Comparison of ENCODE assay signal across 8 cellular contexts in genomic region chr1:158506369-158506987, GRCh38. TPM values are rescaled to one million over a fixed set of nuclear protein-coding genes. Genes with fewer than 3 reads are reported as not detected.
DNase-seq lines count a peak whose midpoint lies in the region; ATAC-seq, FAIRE-seq and TF ChIP-seq lines count a peak whose summit lies in the region.

No MANE protein-coding gene starts in this region.

- no peak overlapping the region for H3K4me3 ChIP-seq in Caco-2 (ENCODE audit: low read depth, low read length)
- no peak overlapping the region for H3K4me3 ChIP-seq in H1 (ENCODE audit: extremely low read depth in 1 of 4, insufficient read depth in 2 of 4, low read depth in 3 of 4, low read length in 4 of 4)
- H3K4me3 ChIP-seq in smooth muscle cell, result no peak overlapping the region

- H4K20me1 ChIP-seq in H1 (replicated peaks in 1 of 2; ENCODE audit: control insufficient read depth in 1 of 2, insufficient read depth in 2 of 2, low read length in 2 of 2) (no peaks in the 10 kb centered on the region), smooth muscle cell (ENCODE audit: low read depth) (no peaks in the 10 kb centered on the region)

- no peak overlapping the region for H4K91ac ChIP-seq in H1 (replicated peaks; ENCODE audit: insufficient read length, low read length)

- H3K27me3 ChIP-seq in Caco-2 (replicated peaks; ENCODE audit: control insufficient read depth, insufficient read depth, low read length), result no peaks in the 10 kb centered on the region; the same call in 1 of the 2 replicates
- H3K27me3 ChIP-seq in H1 (replicated peaks in 1 of 4; ENCODE audit: control insufficient read depth in 3 of 4, extremely low read depth in 1 of 4, insufficient read depth in 3 of 4, low read length in 3 of 4), result no peaks in the 10 kb centered on the region
- no peaks in the 10 kb centered on the region for H3K27me3 ChIP-seq in smooth muscle cell (ENCODE audit: low read depth)

- H3K9me3 ChIP-seq in Caco-2 (no peaks in the 10 kb centered on the region), H1 (ENCODE audit: insufficient read depth in 2 of 2, low read depth in 1 of 2, low read length in 1 of 2) (0 out of 4 replicates have a peak, but pooled peaks cover 0 to 4% of the 10 kb centered on the region in 2 experiments), smooth muscle cell (replicated peaks; ENCODE audit: low read depth) (no peaks in the 10 kb centered on the region)

- H3K56ac ChIP-seq in H1 (replicated peaks; ENCODE audit: insufficient read length, low read depth, low read length), result no peak overlapping the region

- no peak overlapping the region for H3K14ac ChIP-seq in H1 (ENCODE audit: insufficient read length)

- H3K23ac ChIP-seq in H1 (ENCODE audit: insufficient read length), result no peak overlapping the region

- H3K9ac ChIP-seq in H1 (replicated peaks in 1 of 4; ENCODE audit: extremely low read depth in 1 of 4, low read depth in 3 of 4, low read length in 3 of 4) (no peak overlapping the region), smooth muscle cell (ENCODE audit: low read depth) (no peak overlapping the region)

- FAIRE-seq in H1 (lab: Jason Lieb, UNC), result peak; percentile 76

- no peak overlapping the region for H2BK15ac ChIP-seq in H1 (ENCODE audit: low read length)

- TF ChIP-seq EP300 in H1 (IDR thresholded peaks at IDR 0.05; ENCODE audit: borderline replicate concordance in 1 of 2, low read depth in 2 of 2, low read length in 2 of 2), result no peak

- H3K36me3 ChIP-seq in Caco-2 (ENCODE audit: control insufficient read depth, insufficient read depth, low read length), result no peaks in the 10 kb centered on the region
- no peaks in the 10 kb centered on the region for H3K36me3 ChIP-seq in H1 (ENCODE audit: control insufficient read depth in 2 of 4, insufficient read depth in 4 of 4, low read length in 3 of 4)
- no peaks in the 10 kb centered on the region for H3K36me3 ChIP-seq in smooth muscle cell (ENCODE audit: low read depth)

- H3K18ac ChIP-seq in H1 (ENCODE audit: extremely low read depth, low read length), result no peak overlapping the region

- H3K79me2 ChIP-seq in H1 (ENCODE audit: control insufficient read depth in 1 of 2, insufficient read depth in 2 of 2, low read length in 2 of 2) (no peaks in the 10 kb centered on the region), smooth muscle cell (ENCODE audit: low read depth) (no peaks in the 10 kb centered on the region)

- no TSS peak for BruUV-seq in Caco-2 (replicated peaks; lab: Mats Ljungman, UMichigan)

- POLR2A ChIA-PET in Caco-2 (lab: Charles Lee) (no interaction called here), H1 (lab: Charles Lee; ENCODE audit: partially characterized antibody) (no interaction called here)

- H3K9me3 Mint-ChIP-seq in Caco-2 (ENCODE audit: unreplicated experiment), result no peaks in the 10 kb centered on the region

- no peak overlapping the region for H3K4ac ChIP-seq in H1 (replicated peaks; ENCODE audit: insufficient read length, low read depth, low read length)

- intact Hi-C loops in Caco-2 (cut with micrococcal nuclease; ENCODE audit: unreplicated experiment), result loop anchor here (1.0 kb wide), 2 partner anchors 492 to 566 kb away; no protein-coding TSS in a partner anchor

- no peak overlapping the region for H3K4me3 Mint-ChIP-seq in Caco-2 (ENCODE audit: unreplicated experiment)

- H3K79me1 ChIP-seq in H1 (ENCODE audit: low read depth, low read length), result no peaks in the 10 kb centered on the region

- no peak overlapping the region for H2BK120ac ChIP-seq in H1 (replicated peaks; ENCODE audit: low read depth, low read length)

- CTCF ChIA-PET in Caco-2 (lab: Charles Lee), result interaction anchor here (0.6 kb wide), 2 partner anchors 111 to 299 kb away, joined by 3 to 4 read pairs; no protein-coding TSS in a partner anchor
- CTCF ChIA-PET in H1 (lab: Charles Lee; ENCODE audit: partially characterized antibody), result interaction anchor here (0.6 to 2.5 kb wide), 31 partner anchors 9 to 582 kb away, joined by 3 to 27 read pairs (median 3); partner anchors contain the start of gene AIM2

- no peaks in the 10 kb centered on the region for H3K23me2 ChIP-seq in H1 (ENCODE audit: low read depth, low read length)

- peak; percentile 93 to 95 for TF ChIP-seq RAD21 in H1 (IDR thresholded peaks at IDR 0.05 in 1 of 2, conservative IDR thresholded peaks at IDR 0.05 in 1 of 2; ENCODE audit: low read depth in 2 of 2, low read length in 2 of 2)

- H4K5ac ChIP-seq in H1 (ENCODE audit: insufficient read length, low read depth, low read length), result no peak overlapping the region

- ATAC-seq in HG03432 (IDR thresholded peaks at IDR 0.05; ENCODE audit: unreplicated experiment) (peak; percentile 50), HG03025 (IDR thresholded peaks at IDR 0.05; ENCODE audit: low FRiP score, unreplicated experiment) (no peak)

- H2BK20ac ChIP-seq in H1 (ENCODE audit: low read length), result no peak overlapping the region

- no peak overlapping the region for H4K8ac ChIP-seq in H1 (ENCODE audit: extremely low read depth, insufficient read depth, low read length)

- H3K27ac Mint-ChIP-seq in Caco-2 (ENCODE audit: unreplicated experiment), result no peak overlapping the region

- DNase-seq in Caco-2 (peak; percentile 37 to 41), H1 (ENCODE audit: low read depth in 1 of 2, low spot score in 2 of 2) (peak; percentile 44 to 87), smooth muscle cell (lab: John Stamatoyannopoulos, UW; ENCODE audit: unreplicated experiment) (no peak), NCI-H1694 (lab: John Stamatoyannopoulos, UW) (no peak), NCI-H2227 treated with DMSO at 0.1 percent for 48 hours (lab: John Stamatoyannopoulos, UW) (no peak)

- no peak overlapping the region for H3K27ac ChIP-seq in VCaP
- no peak overlapping the region for H3K27ac ChIP-seq in H1 (ENCODE audit: low read depth, low read length)
- H3K27ac ChIP-seq in smooth muscle cell (ENCODE audit: low read depth), result no peak overlapping the region

- no peak overlapping the region for H2BK5ac ChIP-seq in H1 (ENCODE audit: low read depth, low read length)

- TF ChIP-seq CTCF in Caco-2 (IDR thresholded peaks at IDR 0.05; ENCODE audit: insufficient read depth in 1 of 2, low read depth in 1 of 2, low read length in 1 of 2, severe bottlenecking in 1 of 2, unreplicated experiment in 1 of 2) (peak; percentile 29 to 36), VCaP (conservative IDR thresholded peaks at IDR 0.05) (0 out of 2 replicates have a peak, but pooled peaks have one; percentile 27), H1 (IDR thresholded peaks at IDR 0.05; ENCODE audit: control extremely low read depth in 1 of 3, insufficient read depth in 1 of 3, low read depth in 1 of 3, low read length in 3 of 3) (peak; percentile 50 to 84 (median 84)), smooth muscle cell (IDR thresholded peaks at IDR 0.05; ENCODE audit: borderline replicate concordance, insufficient read depth, poor library complexity, severe bottlenecking) (peak; percentile 57)

- no peak overlapping the region for H2AFZ ChIP-seq in H1 (ENCODE audit: low read length)
- H2AFZ ChIP-seq in smooth muscle cell (ENCODE audit: low read depth), result no peak overlapping the region

- H3K4me1 ChIP-seq in Caco-2 (no peaks in the 10 kb centered on the region), H1 (replicated peaks in 1 of 4; ENCODE audit: control insufficient read depth in 3 of 4, insufficient read depth in 4 of 4, low read length in 3 of 4) (no peaks in the 10 kb centered on the region; a peak in 1 of 7 replicates), smooth muscle cell (ENCODE audit: low read depth) (peaks cover 6% of the 10 kb centered on the region)

- no peaks in the 10 kb centered on the region for H3K36me3 Mint-ChIP-seq in Caco-2 (ENCODE audit: insufficient read depth, unreplicated experiment)

- H2BK12ac ChIP-seq in H1 (ENCODE audit: low read depth, low read length), result 0 out of 2 replicates have a peak overlapping the region, but pooled peaks have one; percentile 39

- TF ChIP-seq POLR2A in H1 (IDR thresholded peaks at IDR 0.05; ENCODE audit: control extremely low read depth in 1 of 2, low read depth in 2 of 2, low read length in 2 of 2), result no peak

- H3F3A ChIP-seq in smooth muscle cell (ENCODE audit: low read depth), result no peaks in the 10 kb centered on the region

- H3K4me1 Mint-ChIP-seq in Caco-2 (ENCODE audit: low read depth, unreplicated experiment), result no peaks in the 10 kb centered on the region

- H2AK5ac ChIP-seq in H1 (ENCODE audit: low read depth, low read length), result no peak overlapping the region

- peaks cover 2% of the 10 kb centered on the region for H3K27me3 Mint-ChIP-seq in Caco-2 (ENCODE audit: insufficient read depth, unreplicated experiment)

- 63% methylated on average over 1 of the region's 1 CpG; no CpG with 5 or more reads in 1 of the 2 experiments for WGBS in H1 (ENCODE audit: extremely low coverage in 1 of 2, insufficient coverage in 1 of 2, insufficient read length in 1 of 2, insufficient replicate concordance in 2 of 2, low coverage in 1 of 2, low lambda C conversion rate in 2 of 2, missing lambda C conversion rate in 1 of 2), 2 experiments
- 56% methylated on average over 1 of the region's 1 CpG for WGBS in smooth muscle cell (ENCODE audit: low lambda C conversion rate)

- H3K4me2 ChIP-seq in H1 (ENCODE audit: insufficient read depth in 1 of 2, low read depth in 2 of 2, low read length in 2 of 2), result no peak overlapping the region
- no peak overlapping the region for H3K4me2 ChIP-seq in smooth muscle cell

RNA-seq across cellular contexts. Expression of gene OR10R2, which starts 34.5 kb away (rescaled TPM):
- total RNA-seq in Caco-2 (2022), result not detected in 2 replicates
- total RNA-seq in H1 (2021; fragmentation: NEBNext Ultra II Directional; extraction: Animal tissue kit (Norgen Biotek cat#: 25700)), result not detected in 2 replicates
- not detected in 2 replicates for polyA plus RNA-seq in H1 (2011; rRNA removed)
- not detected for polyA plus RNA-seq in H1 (2011; cell fraction: cytosol; rRNA removed)
- polyA plus RNA-seq in H1 (2011; cell fraction: nucleus; rRNA removed), result not detected
- not detected in 4 replicates for polyA plus RNA-seq in H1 (2012, experiment 1 of 2)
- polyA plus RNA-seq in H1 (2012, experiment 2 of 2), result not detected
- polyA plus RNA-seq in H1 (2013, experiment 1 of 2), result not detected
- not detected for polyA plus RNA-seq in H1 (2013, experiment 2 of 2)
- not detected in 2 replicates for polyA minus RNA-seq in H1 (2011; rRNA and poly(A)+ RNA removed)
- polyA minus RNA-seq in H1 (2011; cell fraction: cytosol; rRNA and poly(A)+ RNA removed), result not detected
- not detected for polyA minus RNA-seq in H1 (2011; cell fraction: nucleus; rRNA and poly(A)+ RNA removed)
- total RNA-seq in smooth muscle cell, result not detected in 2 replicates
- not detected in 2 replicates for polyA plus RNA-seq in smooth muscle cell

RNA-seq across cellular contexts. Expression of gene OR10K1, which starts 44.8 kb away (rescaled TPM):
- not detected in 2 replicates for total RNA-seq in Caco-2 (2022)
- not detected in 2 replicates for total RNA-seq in H1 (2021; fragmentation: NEBNext Ultra II Directional; extraction: Animal tissue kit (Norgen Biotek cat#: 25700))
- polyA plus RNA-seq in H1 (2011; rRNA removed), result not detected in 2 replicates
- not detected for polyA plus RNA-seq in H1 (2011; cell fraction: cytosol; rRNA removed)
- polyA plus RNA-seq in H1 (2011; cell fraction: nucleus; rRNA removed), result not detected
- polyA plus RNA-seq in H1 (2012, experiment 1 of 2), result not detected in 4 replicates
- polyA plus RNA-seq in H1 (2012, experiment 2 of 2), result not detected
- not detected for polyA plus RNA-seq in H1 (2013, experiment 1 of 2)
- not detected for polyA plus RNA-seq in H1 (2013, experiment 2 of 2)
- polyA minus RNA-seq in H1 (2011; rRNA and poly(A)+ RNA removed), result not detected in 2 replicates
- polyA minus RNA-seq in H1 (2011; cell fraction: cytosol; rRNA and poly(A)+ RNA removed), result not detected
- polyA minus RNA-seq in H1 (2011; cell fraction: nucleus; rRNA and poly(A)+ RNA removed), result not detected
- total RNA-seq in smooth muscle cell, result not detected in 2 replicates
- not detected in 2 replicates for polyA plus RNA-seq in smooth muscle cell

RNA-seq across cellular contexts. Expression of gene OR6Y1, which starts 47.7 kb away (rescaled TPM):
- total RNA-seq in Caco-2 (2022) (not detected in 2 replicates), smooth muscle cell (not detected in 2 replicates)
- total RNA-seq in H1 (2021; fragmentation: NEBNext Ultra II Directional; extraction: Animal tissue kit (Norgen Biotek cat#: 25700)), result 0.07 TPM in 1 of 2 replicates, not detected in the other
- polyA plus RNA-seq in H1 (2011; rRNA removed) (not detected in 2 replicates), smooth muscle cell (not detected in 2 replicates)
- not detected for polyA plus RNA-seq in H1 (2011; cell fraction: cytosol; rRNA removed)
- not detected for polyA plus RNA-seq in H1 (2011; cell fraction: nucleus; rRNA removed)
- polyA plus RNA-seq in H1 (2012, experiment 1 of 2), result not detected in 4 replicates
- not detected for polyA plus RNA-seq in H1 (2012, experiment 2 of 2)
- polyA plus RNA-seq in H1 (2013, experiment 1 of 2), result not detected
- not detected for polyA plus RNA-seq in H1 (2013, experiment 2 of 2)
- polyA minus RNA-seq in H1 (2011; rRNA and poly(A)+ RNA removed), result not detected in 2 replicates
- not detected for polyA minus RNA-seq in H1 (2011; cell fraction: cytosol; rRNA and poly(A)+ RNA removed)
- not detected for polyA minus RNA-seq in H1 (2011; cell fraction: nucleus; rRNA and poly(A)+ RNA removed)

Comparison
In these comparisons a context has a peak if more than half of its experiments do, and no peak if none do; other contexts are left out.
1. DNase-seq: peak in Caco-2 (2 of 2) and H1 (2 of 2); none in smooth muscle cell (single experiment), NCI-H1694 (single experiment) and NCI-H2227 treated with DMSO at 0.1 percent for 48 hours (single experiment).
2. CTCF ChIP-seq: peak in every context shown above with its lines; median percentile 84 in H1; 57 in smooth muscle cell; 32 in Caco-2; 27 in VCaP.